ENCODE assay signal across 10 cellular contexts in genomic region chr18:6194640-6195039, GRCh38.
"Had no signal": no experiment of that assay in that cellular context is flagged by ENCODE, and none has a peak within 500 bp of the region (broad histone marks: within the 10 kb centered on the region; RNA-seq: fewer than 3 reads in every experiment).

No MANE protein-coding gene starts in this region.

- H3K4me3 ChIP-seq: GM23248, GM23338, HAP-1 had no signal

- H3K27ac ChIP-seq: GM23248 had no signal

- H3K9me3 Mint-ChIP-seq: GM23338 had no signal

- H3K9me3 ChIP-seq: HAP-1 had no signal

- H3K4me1 ChIP-seq: HAP-1 had no signal

- H2AFZ ChIP-seq: GM23248, GM23338 had no signal

- H3K4me1 Mint-ChIP-seq: GM23338, H9 had no signal

- H3K36me3 ChIP-seq: HAP-1 had no signal

- H3K4me2 ChIP-seq: GM23338 had no signal

- FAIRE-seq: H54 had no signal

- H3K4me3 Mint-ChIP-seq: GM23338, H9, HFFc6 had no signal

- ATAC-seq: GM23338, HCT116 had no signal

- H3K9ac ChIP-seq: GM23248 had no signal

- DNase-seq: GM23248, GOT3, H7, H9, HCEC 1CT, HFFc6 had no signal

- H3K27ac Mint-ChIP-seq: GM23338, H9, HFFc6 had no signal
